In genomic region chr14:65079201-65079600, GRCh38 we compare ENCODE assay signal across 14 cellular contexts. TPM values are rescaled to one million over a fixed set of nuclear protein-coding genes. Genes with fewer than 3 reads are reported as not detected.
DNase-seq lines count a peak whose midpoint lies in the region; ATAC-seq and TF ChIP-seq lines count a peak whose summit lies in the region.
"Had no signal": no experiment of that assay in that cellular context is flagged by ENCODE, and none has a peak within 500 bp of the region (broad histone marks: within the 10 kb centered on the region; RNA-seq: fewer than 3 reads in every experiment).

No MANE protein-coding gene starts in this region.

- H3K4me3 Mint-ChIP-seq in activated CD4-positive, alpha-beta T cell treated with anti-CD3 and anti-CD28 coated beads, Interleukin-2, amount 10 ng/mL, durations not matched to agents 7 days and 5 days: no peak overlapping the region
- H3K4me3 Mint-ChIP-seq in activated naive CD8-positive, alpha-beta T cell: no peak overlapping the region
- H3K4me3 Mint-ChIP-seq: H9, nephron had no signal

- TF ChIP-seq POLR2A in spleen (IDR thresholded peaks at IDR 0.05) (no peak), Peyer's patch (IDR thresholded peaks at IDR 0.05) (no peak)

- no peaks in the 10 kb centered on the region for H3K27me3 ChIP-seq in right cardiac atrium (ENCODE audit: control insufficient read depth, insufficient read depth)
- no peaks in the 10 kb centered on the region for H3K27me3 ChIP-seq in spleen (replicated peaks in 1 of 7)
- no peaks in the 10 kb centered on the region for H3K27me3 ChIP-seq in Peyer's patch

- POLR2A ChIA-PET in activated CD4-positive, alpha-beta T cell treated with anti-CD3 and anti-CD28 coated beads, Interleukin-2, amount 10 ng/mL, durations not matched to agents 7 days and 5 days (lab: Charles Lee): no interaction called here

- H3K27ac Mint-ChIP-seq in activated CD4-positive, alpha-beta T cell treated with anti-CD3 and anti-CD28 coated beads, Interleukin-2, amount 10 ng/mL, durations not matched to agents 7 days and 5 days: peak overlapping the region; percentile 80
- peak overlapping the region; percentile 72 for H3K27ac Mint-ChIP-seq in activated naive CD8-positive, alpha-beta T cell
- H3K27ac Mint-ChIP-seq: H9, nephron had no signal

- no peak overlapping the region for H3K4me3 ChIP-seq in right cardiac atrium (ENCODE audit: low read length)
- peak overlapping the region in 1 of 8 donors; percentile 30 for H3K4me3 ChIP-seq in spleen
- H3K4me3 ChIP-seq in Peyer's patch: no peak overlapping the region

- H3K9me3 Mint-ChIP-seq in activated CD4-positive, alpha-beta T cell treated with anti-CD3 and anti-CD28 coated beads, Interleukin-2, amount 10 ng/mL, durations not matched to agents 7 days and 5 days: no peaks in the 10 kb centered on the region
- no peaks in the 10 kb centered on the region for H3K9me3 Mint-ChIP-seq in activated naive CD8-positive, alpha-beta T cell (ENCODE audit: low read depth)
- H3K9me3 Mint-ChIP-seq: H9, nephron had no signal

- H3K9me3 ChIP-seq in right cardiac atrium (ENCODE audit: control insufficient read depth, low read length): no peaks in the 10 kb centered on the region
- no peaks in the 10 kb centered on the region for H3K9me3 ChIP-seq in spleen
- no peaks in the 10 kb centered on the region for H3K9me3 ChIP-seq in Peyer's patch

- no peaks in the 10 kb centered on the region for H3K27me3 Mint-ChIP-seq in activated CD4-positive, alpha-beta T cell treated with anti-CD3 and anti-CD28 coated beads, Interleukin-2, amount 10 ng/mL, durations not matched to agents 7 days and 5 days
- no peaks in the 10 kb centered on the region for H3K27me3 Mint-ChIP-seq in activated naive CD8-positive, alpha-beta T cell

- TF ChIP-seq CTCF in spleen (IDR thresholded peaks at IDR 0.05 in 8 of 11, conservative IDR thresholded peaks at IDR 0.05 in 3 of 11) (peak in 1 of 11 experiments; percentile 10), Peyer's patch (IDR thresholded peaks at IDR 0.05) (no peak)

- H3K4me1 ChIP-seq in right cardiac atrium (ENCODE audit: control insufficient read depth, insufficient read depth, low read length): peaks cover 23% of the 10 kb centered on the region
- H3K4me1 ChIP-seq in spleen: peaks cover 21 to 100% (median 66%) of the 10 kb centered on the region in 6 donors
- H3K4me1 ChIP-seq in Peyer's patch: peaks cover 0 to 47% (median 5%) of the 10 kb centered on the region in 4 donors

- intact Hi-C loops in right cardiac atrium (cut with DNase I): no loop called here
- intact Hi-C loops in spleen (cut with DNase I; ENCODE audit: low total_unique reads): no loop called here

- H3K27ac ChIP-seq in right cardiac atrium (ENCODE audit: low read length): peak overlapping the region; percentile 63
- peak overlapping the region; percentile 35 to 88 (median 82) for H3K27ac ChIP-seq in spleen
- peak overlapping the region in 2 of 4 donors; percentile 67 to 93 for H3K27ac ChIP-seq in Peyer's patch

- H3K36me3 Mint-ChIP-seq in activated CD4-positive, alpha-beta T cell treated with anti-CD3 and anti-CD28 coated beads, Interleukin-2, amount 10 ng/mL, durations not matched to agents 7 days and 5 days (ENCODE audit: low read depth): peaks cover 82% of the 10 kb centered on the region
- peaks cover 23% of the 10 kb centered on the region for H3K36me3 Mint-ChIP-seq in activated naive CD8-positive, alpha-beta T cell

- DNase-seq in activated CD4-positive, alpha-beta T cell treated with anti-CD3 and anti-CD28 coated beads, Interleukin-2, amount 10 ng/mL, durations not matched to agents 7 days and 5 days: peak; percentile 22
- no peak for DNase-seq in activated CD4-positive, alpha-beta T cell treated with anti-CD3 and anti-CD28 coated beads, Interleukin-2, amount 50 U/mL, for 1 hour
- DNase-seq in right cardiac atrium (no peak), spleen (no peak), Peyer's patch (no peak)
- no peak for DNase-seq in stimulated activated CD4-positive, alpha-beta T cell treated with anti-CD3 and anti-CD28 coated beads, Interleukin-2, amount 100 ng/mL, for 24 hours
- DNase-seq: H9, NCI-H1930, NCI-H82, SIG-M5 had no signal

- peaks cover 4 to 99% (median 67%) of the 10 kb centered on the region in 6 donors for H3K36me3 ChIP-seq in spleen
- peaks cover 0 to 61% (median 0%) of the 10 kb centered on the region in 3 donors for H3K36me3 ChIP-seq in Peyer's patch

- CTCF ChIA-PET in activated CD4-positive, alpha-beta T cell treated with anti-CD3 and anti-CD28 coated beads, Interleukin-2, amount 10 ng/mL, durations not matched to agents 7 days and 5 days (lab: Charles Lee): no interaction called here

- ATAC-seq in right cardiac atrium: peak in 1 of 2 donors; percentile 77
- no peak for ATAC-seq in HG03432 (IDR thresholded peaks at IDR 0.05; ENCODE audit: unreplicated experiment)
- ATAC-seq: sciatic nerve had no signal

- 52% methylated on average over 6 of the region's 6 CpGs for WGBS in right cardiac atrium
- 55 to 78% (median 68%) methylated on average over 6 of the region's 6 CpGs for WGBS in spleen, 5 donors

- peaks cover 63% of the 10 kb centered on the region for H3K4me1 Mint-ChIP-seq in activated CD4-positive, alpha-beta T cell treated with anti-CD3 and anti-CD28 coated beads, Interleukin-2, amount 10 ng/mL, durations not matched to agents 7 days and 5 days
- peaks cover 65% of the 10 kb centered on the region for H3K4me1 Mint-ChIP-seq in activated naive CD8-positive, alpha-beta T cell (ENCODE audit: low read depth)

RNA-seq across cellular contexts. Expression of gene MAX, which starts 23.1 kb away (rescaled TPM):
- 100 to 1,000 TPM; 158 to 203 TPM for total RNA-seq in activated CD4-positive, alpha-beta T cell treated with anti-CD3 and anti-CD28 coated beads, Interleukin-2, amount 10 ng/mL, durations not matched to agents 7 days and 5 days
- total RNA-seq in right cardiac atrium (100 to 1,000 TPM in 3 of 4 donors, 10 to 100 TPM in 1; 93.6 to 117 (median 115) TPM), spleen (100 to 1,000 TPM; 100 to 162 (median 143) TPM), Peyer's patch (10 to 100 TPM; 52.8 to 86.8 (median 74.2) TPM)
- polyA plus RNA-seq in right cardiac atrium (56.3 TPM), spleen (10 to 100 TPM; 58.7 to 79.6 (median 70.6) TPM)
